In genomic region chr10:625335-625699, GRCh38 we compare ENCODE assay signal across 13 cellular contexts.
DNase-seq lines count a peak whose midpoint lies in the region; ATAC-seq, FAIRE-seq and TF ChIP-seq lines count a peak whose summit lies in the region.
"Had no signal": no experiment of that assay in that cellular context is flagged by ENCODE, and none has a peak within 500 bp of the region (broad histone marks: within the 10 kb centered on the region; RNA-seq: fewer than 3 reads in every experiment).

No MANE protein-coding gene starts in this region.

- intact Hi-C loops in heart right ventricle (cut with DNase I) = loop anchor here in 5 of 10 donors (5.0 to 10.0 kb wide), 4 partner anchors 47 to 113 kb away; partner anchors contain the start of gene DIP2C (in 4 of the 5)
- intact Hi-C loops in activated naive CD4-positive, alpha-beta T cell treated with anti-CD3 and anti-CD28 coated beads for 36 hours (cut with micrococcal nuclease) = no loop called here

- no peaks in the 10 kb centered on the region for H3K36me3 Mint-ChIP-seq in activated naive CD4-positive, alpha-beta T cell treated with anti-CD3 and anti-CD28 coated beads for 36 hours (ENCODE audit: low read depth)

- no peaks in the 10 kb centered on the region for H3K9me3 Mint-ChIP-seq in activated naive CD4-positive, alpha-beta T cell treated with anti-CD3 and anti-CD28 coated beads for 36 hours

- FAIRE-seq in HTR-8/SVneo (lab: Jason Lieb, UNC) = no peak
- FAIRE-seq: A204.1, colon, GM12878 had no signal

- no peak overlapping the region for H3K4me3 Mint-ChIP-seq in activated naive CD4-positive, alpha-beta T cell treated with anti-CD3 and anti-CD28 coated beads for 36 hours

- TF ChIP-seq CTCF in heart right ventricle (IDR thresholded peaks at IDR 0.05) = no peak
- TF ChIP-seq CTCF in omental fat pad (IDR thresholded peaks at IDR 0.05) = no peak

- peaks cover 0 to 10% (median 0%) of the 10 kb centered on the region in 9 donors for H3K36me3 ChIP-seq in heart right ventricle

- no peak overlapping the region for H3K27ac Mint-ChIP-seq in activated naive CD4-positive, alpha-beta T cell treated with anti-CD3 and anti-CD28 coated beads for 36 hours

- peaks cover 13% of the 10 kb centered on the region for H3K27me3 Mint-ChIP-seq in activated naive CD4-positive, alpha-beta T cell treated with anti-CD3 and anti-CD28 coated beads for 36 hours (ENCODE audit: low read depth)

- peak overlapping the region in 8 of 10 donors; percentile 1 to 40 (median 24) for H3K4me3 ChIP-seq in heart right ventricle
- H3K4me3 ChIP-seq: GM12878 had no signal

- WGBS in heart right ventricle, 2 donors = 17 to 18% methylated on average over 17 of the region's 17 CpGs

- ATAC-seq in heart right ventricle (peak; percentile 65 to 89 (median 82)), omental fat pad (ENCODE audit: low FRiP score) (peak; percentile 25), HG03095 (IDR thresholded peaks at IDR 0.05; ENCODE audit: unreplicated experiment) (no peak)
- ATAC-seq: GM12878 had no signal

- H3K9me3 ChIP-seq in heart right ventricle = no peaks in the 10 kb centered on the region

- H3K4me1 ChIP-seq in heart right ventricle = peaks cover 10 to 52% (median 32%) of the 10 kb centered on the region in 9 donors

- DNase-seq in NCI-H748 (lab: John Stamatoyannopoulos, UW; ENCODE audit: unreplicated experiment) (peak; percentile 53), NCI-H748 treated with DMSO at 0.1 percent for 48 hours (lab: John Stamatoyannopoulos, UW) (no peak), heart right ventricle (peak; percentile 60 to 72), omental fat pad (ENCODE audit: low spot score) (no peak), HTR-8/SVneo (ENCODE audit: insufficient read length, low spot score) (no peak)
- DNase-seq in activated naive CD4-positive, alpha-beta T cell treated with anti-CD3 and anti-CD28 coated beads for 36 hours = no peak
- no peak for DNase-seq in NK-92 treated with Interleukin-12 subunit alpha and Interleukin-12 subunit beta, amount 100 ng/mL, for 24 hours (lab: John Stamatoyannopoulos, UW)
- DNase-seq: activated CD8-positive, alpha-beta memory T cell treated with anti-CD3 and anti-CD28 coated beads for 24 hours had no signal

- H3K27ac ChIP-seq in heart right ventricle = peak overlapping the region; percentile 70 to 94 (median 82)
- H3K27ac ChIP-seq: KMS-11 had no signal

- CTCF ChIA-PET in activated naive CD4-positive, alpha-beta T cell treated with anti-CD3 and anti-CD28 coated beads for 36 hours (lab: Charles Lee) = no interaction called here

- H3K27me3 ChIP-seq in heart right ventricle = no peaks in the 10 kb centered on the region

- H3K4me1 Mint-ChIP-seq in activated naive CD4-positive, alpha-beta T cell treated with anti-CD3 and anti-CD28 coated beads for 36 hours (ENCODE audit: low read depth) = peaks cover 13% of the 10 kb centered on the region

Comparison
In these comparisons a context has a peak if more than half of its experiments do, and no peak if none do; other contexts are left out.
1. DNase-seq: peak in NCI-H748 (single experiment) and heart right ventricle (2 of 2); none in NCI-H748 treated with DMSO at 0.1 percent for 48 hours (single experiment), omental fat pad (single experiment), activated naive CD4-positive, alpha-beta T cell treated with anti-CD3 and anti-CD28 coated beads for 36 hours (single experiment), HTR-8/SVneo (single experiment) and NK-92 treated with Interleukin-12 subunit alpha and Interleukin-12 subunit beta, amount 100 ng/mL, for 24 hours (single experiment).